Comparison of ENCODE assay signal across 20 cellular contexts in the genomic region with DNA sequence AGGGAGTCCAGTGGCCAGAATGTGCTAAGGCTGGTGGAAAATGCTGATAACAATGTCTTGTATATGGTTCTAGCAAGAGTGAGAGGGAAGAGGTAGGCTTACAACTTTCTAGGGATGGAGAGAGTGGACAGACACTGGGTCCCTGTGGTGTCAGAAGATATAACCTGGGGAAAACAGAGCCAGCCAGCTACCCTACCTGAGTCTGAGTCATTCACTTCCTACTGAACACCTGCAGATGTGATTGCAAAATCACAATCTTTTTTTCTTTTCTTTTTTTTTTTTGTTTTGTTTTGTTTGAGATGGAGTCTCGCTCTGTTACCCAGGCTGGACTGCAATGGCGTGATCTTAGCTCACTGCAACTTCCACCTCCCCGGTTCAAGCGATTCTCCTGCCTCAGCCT. TPM values are rescaled to one million over a fixed set of nuclear protein-coding genes. Genes with fewer than 3 reads are reported as not detected.
A peak's percentile ranks its signal among the peaks of the same experiment; 100 is the strongest.
DNase-seq lines count a peak whose midpoint lies in the region; ATAC-seq, FAIRE-seq and TF ChIP-seq lines count a peak whose summit lies in the region.
"Had no signal": no experiment of that assay in that cellular context is flagged by ENCODE, and none has a peak within 500 bp of the region (broad histone marks: within the 10 kb centered on the region; RNA-seq: fewer than 3 reads in every experiment).

No MANE protein-coding gene starts in this region.

- peaks cover 43% of the 10 kb centered on the region for H3K4me1 ChIP-seq in keratinocyte (ENCODE audit: control insufficient read depth, extremely low read depth, insufficient read depth, low read length)
- H3K4me1 ChIP-seq: testis had no signal

- peaks cover 89% of the 10 kb centered on the region for H3K4me1 Mint-ChIP-seq in CD14-positive monocyte
- peaks cover 52% of the 10 kb centered on the region for H3K4me1 Mint-ChIP-seq in activated T-helper 1 cell treated with anti-CD3 and anti-CD28 coated beads, Interleukin-12 subunit alpha, Interleukin-12 subunit beta, Interleukin-2, Interleukin-4 antibody, amounts not matched to agents 30 ng/mL and 10 ng/mL and 1 ng/mL, durations not matched to agents 14 hours and 24 hours and 36 hours (ENCODE audit: low read depth)

- TF ChIP-seq CTCF in CD14-positive monocyte (IDR thresholded peaks at IDR 0.05) (no peak), keratinocyte (optimal IDR thresholded peaks at IDR 0.05 in 1 of 3, IDR thresholded peaks at IDR 0.05 in 1 of 3, conservative IDR thresholded peaks at IDR 0.05 in 1 of 3; ENCODE audit: extremely low read depth in 1 of 3, insufficient read depth in 2 of 3, low read length in 3 of 3) (no peak)

- H3K9me3 Mint-ChIP-seq in CD14-positive monocyte = peaks cover 0 to 2% (median 0%) of the 10 kb centered on the region in 7 donors
- peaks cover 16% of the 10 kb centered on the region for H3K9me3 Mint-ChIP-seq in activated T-helper 1 cell treated with anti-CD3 and anti-CD28 coated beads, Interleukin-12 subunit alpha, Interleukin-12 subunit beta, Interleukin-2, Interleukin-4 antibody, amounts not matched to agents 30 ng/mL and 10 ng/mL and 1 ng/mL, durations not matched to agents 14 hours and 24 hours and 36 hours

- peaks cover 11% of the 10 kb centered on the region for H4K20me1 ChIP-seq in keratinocyte (ENCODE audit: control insufficient read depth, extremely low read depth, insufficient read depth, low read length)

- H3K36me3 ChIP-seq in keratinocyte (ENCODE audit: control insufficient read depth in 2 of 2, extremely low read depth in 1 of 2, insufficient read depth in 2 of 2, low read length in 2 of 2) = peaks cover 1 to 14% of the 10 kb centered on the region in 2 experiments

- TF ChIP-seq POLR2A in GM12892 (IDR thresholded peaks at IDR 0.05; ENCODE audit: low read depth, low read length) = 0 out of 2 replicates have a peak, but pooled peaks have one; percentile 21

- DNase-seq in CD14-positive monocyte (ENCODE audit: low spot score) (no peak), GM12892 (ENCODE audit: insufficient read length) (no peak), keratinocyte (ENCODE audit: low read depth, low spot score) (no peak), substantia nigra (lab: John Stamatoyannopoulos, UW) (no peak), iPS-NIHi7 (ENCODE audit: extremely low spot score) (no peak)
- DNase-seq in activated T-helper 1 cell treated with anti-CD3 and anti-CD28 coated beads, Interleukin-12 subunit alpha, Interleukin-12 subunit beta, Interleukin-2, Interleukin-4 antibody, amounts not matched to agents 30 ng/mL and 10 ng/mL and 1 ng/mL, durations not matched to agents 14 hours and 24 hours and 36 hours (ENCODE audit: low spot score) = no peak
- DNase-seq: activated CD4-positive, alpha-beta memory T cell treated with anti-CD3 and anti-CD28 coated beads, Interleukin-2, amount 10 ng/mL, durations not matched to agents 7 days and 5 days; activated naive CD4-positive, alpha-beta T cell treated with anti-CD3 and anti-CD28 coated beads, Interleukin-2, amount 10 ng/mL, durations not matched to agents 7 days and 5 days; effector CD8-positive, alpha-beta T cell; NCI-H1417; NCI-H2107; NCI-H524 treated with DMSO at 0.1 percent for 48 hours; small intestine; stimulated activated CD4-positive, alpha-beta T cell treated with anti-CD3 and anti-CD28 coated beads, Interleukin-2, amount 100 ng/mL, for 24 hours; testis; WERI-Rb-1 had no signal

- intact Hi-C loops in CD14-positive monocyte (cut with micrococcal nuclease) = loop anchor here in 1 of 2 donors (5.0 kb wide), 1 partner anchor 45 kb away; no protein-coding TSS in a partner anchor
- intact Hi-C loops in activated T-helper 1 cell treated with anti-CD3 and anti-CD28 coated beads, Interleukin-12 subunit alpha, Interleukin-12 subunit beta, Interleukin-2, Interleukin-4 antibody, amounts not matched to agents 30 ng/mL and 10 ng/mL and 1 ng/mL, durations not matched to agents 14 hours and 24 hours and 36 hours (cut with micrococcal nuclease) = no loop called here

- no peak overlapping the region for H3K9ac ChIP-seq in keratinocyte (ENCODE audit: control insufficient read depth, extremely low read depth, insufficient read depth, low read length)

- ATAC-seq in GM18502 (IDR thresholded peaks at IDR 0.05; ENCODE audit: poor library complexity, unreplicated experiment) = no peak
- ATAC-seq: stimulated activated effector memory CD8-positive, alpha-beta T cell treated with anti-CD3 and anti-CD28 coated beads, Interleukin-12 subunit alpha, Interleukin-12 subunit beta, amount 100 ng/mL, for 72 hours had no signal

- H3K4me3 ChIP-seq in keratinocyte (ENCODE audit: control insufficient read depth in 2 of 3, extremely low read depth in 1 of 3, insufficient read depth in 2 of 3, low read depth in 1 of 3, low read length in 3 of 3) = peak overlapping the region in 1 of 3 experiments; percentile 2
- H3K4me3 ChIP-seq: SK-N-MC, testis had no signal

- H3K4me3 Mint-ChIP-seq in CD14-positive monocyte = no peak overlapping the region
- H3K4me3 Mint-ChIP-seq in activated T-helper 1 cell treated with anti-CD3 and anti-CD28 coated beads, Interleukin-12 subunit alpha, Interleukin-12 subunit beta, Interleukin-2, Interleukin-4 antibody, amounts not matched to agents 30 ng/mL and 10 ng/mL and 1 ng/mL, durations not matched to agents 14 hours and 24 hours and 36 hours = no peak overlapping the region
- H3K4me3 Mint-ChIP-seq: activated CD4-positive, alpha-beta memory T cell treated with anti-CD3 and anti-CD28 coated beads, Interleukin-2, amount 10 ng/mL, durations not matched to agents 7 days and 5 days; activated naive CD4-positive, alpha-beta T cell treated with anti-CD3 and anti-CD28 coated beads, Interleukin-2, amount 10 ng/mL, durations not matched to agents 7 days and 5 days; stimulated activated effector memory CD8-positive, alpha-beta T cell treated with anti-CD3 and anti-CD28 coated beads, Interleukin-12 subunit alpha, Interleukin-12 subunit beta, amount 100 ng/mL, for 72 hours had no signal

- H2AFZ ChIP-seq in keratinocyte (ENCODE audit: control insufficient read depth, low read length) = no peak overlapping the region

- H3K79me2 ChIP-seq in keratinocyte (ENCODE audit: control insufficient read depth, insufficient read depth, low read length) = peaks cover 79% of the 10 kb centered on the region

- no peaks in the 10 kb centered on the region for H3K9me3 ChIP-seq in keratinocyte (ENCODE audit: control insufficient read depth, low read depth, low read length)
- H3K9me3 ChIP-seq: testis had no signal

- H3K27me3 Mint-ChIP-seq in CD14-positive monocyte (ENCODE audit: low read depth in 3 of 3) = no peaks in the 10 kb centered on the region
- H3K27me3 Mint-ChIP-seq in activated T-helper 1 cell treated with anti-CD3 and anti-CD28 coated beads, Interleukin-12 subunit alpha, Interleukin-12 subunit beta, Interleukin-2, Interleukin-4 antibody, amounts not matched to agents 30 ng/mL and 10 ng/mL and 1 ng/mL, durations not matched to agents 14 hours and 24 hours and 36 hours (ENCODE audit: insufficient read depth) = peaks cover 3% of the 10 kb centered on the region
- H3K27me3 Mint-ChIP-seq: activated CD4-positive, alpha-beta memory T cell treated with anti-CD3 and anti-CD28 coated beads, Interleukin-2, amount 10 ng/mL, durations not matched to agents 7 days and 5 days; activated naive CD4-positive, alpha-beta T cell treated with anti-CD3 and anti-CD28 coated beads, Interleukin-2, amount 10 ng/mL, durations not matched to agents 7 days and 5 days had no signal

- no peaks in the 10 kb centered on the region for H3K27me3 ChIP-seq in keratinocyte (ENCODE audit: control insufficient read depth, extremely low read depth, insufficient read depth, low read length)
- H3K27me3 ChIP-seq: testis had no signal

- H3K9me1 ChIP-seq in keratinocyte (ENCODE audit: control insufficient read depth, extremely low read depth, insufficient read depth, low read length) = peaks cover 5% of the 10 kb centered on the region

- H3K27ac ChIP-seq in keratinocyte (ENCODE audit: control insufficient read depth, insufficient read depth, low read length) (peak overlapping the region; percentile 29), substantia nigra (ENCODE audit: low read depth, low read length, poor library complexity, severe bottlenecking) (no peak overlapping the region)
- H3K27ac ChIP-seq: SK-N-MC, testis, WERI-Rb-1 had no signal

- H3K4me2 ChIP-seq in keratinocyte (ENCODE audit: control insufficient read depth, extremely low read depth, insufficient read depth, low read depth, low read length) = peak overlapping the region; percentile 14

- H3K36me3 Mint-ChIP-seq in CD14-positive monocyte = peaks cover 54 to 87% of the 10 kb centered on the region in 2 donors
- peaks cover 49% of the 10 kb centered on the region for H3K36me3 Mint-ChIP-seq in activated T-helper 1 cell treated with anti-CD3 and anti-CD28 coated beads, Interleukin-12 subunit alpha, Interleukin-12 subunit beta, Interleukin-2, Interleukin-4 antibody, amounts not matched to agents 30 ng/mL and 10 ng/mL and 1 ng/mL, durations not matched to agents 14 hours and 24 hours and 36 hours (ENCODE audit: low read depth)

- FAIRE-seq in GM12892 (lab: Jason Lieb, UNC) = no peak
- peak; percentile 5 for FAIRE-seq in keratinocyte (lab: Jason Lieb, UNC)
- FAIRE-seq: RCC 7860, small intestine had no signal

- H3K27ac Mint-ChIP-seq in CD14-positive monocyte = peak overlapping the region in 6 of 7 donors; percentile 19 to 86 (median 64)
- peak overlapping the region; percentile 11 for H3K27ac Mint-ChIP-seq in activated T-helper 1 cell treated with anti-CD3 and anti-CD28 coated beads, Interleukin-12 subunit alpha, Interleukin-12 subunit beta, Interleukin-2, Interleukin-4 antibody, amounts not matched to agents 30 ng/mL and 10 ng/mL and 1 ng/mL, durations not matched to agents 14 hours and 24 hours and 36 hours
- H3K27ac Mint-ChIP-seq: activated CD4-positive, alpha-beta memory T cell treated with anti-CD3 and anti-CD28 coated beads, Interleukin-2, amount 10 ng/mL, durations not matched to agents 7 days and 5 days; activated naive CD4-positive, alpha-beta T cell treated with anti-CD3 and anti-CD28 coated beads, Interleukin-2, amount 10 ng/mL, durations not matched to agents 7 days and 5 days; stimulated activated effector memory CD8-positive, alpha-beta T cell treated with anti-CD3 and anti-CD28 coated beads, Interleukin-12 subunit alpha, Interleukin-12 subunit beta, amount 100 ng/mL, for 72 hours had no signal

- dilution Hi-C loops in keratinocyte (cut with MboI; ENCODE audit: extremely low pct_ligation_motif_present, low sequenced_read_pairs) = no loop called here

RNA-seq across cellular contexts. Expression of a gene that starts 7.3 kb away (rescaled TPM):
- polyA plus RNA-seq in CD14-positive monocyte (1 to 10 TPM in 1 of 2 donors, under 1 TPM in 1; 0.79 to 1.4 TPM), keratinocyte (1.8 to 3.2 TPM (median 2.9 TPM) in 3 replicates)
- polyA plus RNA-seq in GM12892 (2012; ENCODE audit: missing spikeins) = 12.0 TPM
- total RNA-seq in activated T-helper 1 cell treated with anti-CD3 and anti-CD28 coated beads, Interleukin-12 subunit alpha, Interleukin-12 subunit beta, Interleukin-2, Interleukin-4 antibody, amounts not matched to agents 30 ng/mL and 10 ng/mL and 1 ng/mL, durations not matched to agents 14 hours and 24 hours and 36 hours = 19.2 and 20.5 TPM in 2 replicates
- polyA plus RNA-seq in keratinocyte (2011; ENCODE audit: low read depth) = 2.4 TPM
- polyA plus RNA-seq in keratinocyte (2011; cell fraction: cytosol; rRNA removed) = 1.1 and 1.5 TPM in 2 replicates
- polyA plus RNA-seq in keratinocyte (2011; cell fraction: nucleus; rRNA removed) = 8.3 and 9.1 TPM in 2 replicates
- 4.1 and 5.9 TPM in 2 replicates for polyA plus RNA-seq in keratinocyte (2012; ENCODE audit: low replicate concordance)
- 3.2 to 15.1 TPM (median 5.7 TPM) in 3 replicates for polyA minus RNA-seq in keratinocyte
- polyA minus RNA-seq in keratinocyte (2011; cell fraction: cytosol; rRNA and poly(A)+ RNA removed) = 2.5 TPM
- 8.2 and 13.5 TPM in 2 replicates for polyA minus RNA-seq in keratinocyte (2011; cell fraction: nucleus; rRNA and poly(A)+ RNA removed)
